ENCODE assay signal across 8 cellular contexts in genomic region chr17:21510686-21511367, GRCh38.
DNase-seq lines count a peak whose midpoint lies in the region; ATAC-seq and TF ChIP-seq lines count a peak whose summit lies in the region.

No MANE protein-coding gene starts in this region.

- no peaks in the 10 kb centered on the region for H3K9me3 Mint-ChIP-seq in T-helper 1 cell treated with Interleukin-12 subunit alpha and Interleukin-12 subunit beta and Interleukin-4 antibody, amounts not matched to agents 30 μg/mL and 1 μg/mL, for 36 hours

- H3K9me3 ChIP-seq in left lung (no peaks in the 10 kb centered on the region), suprapubic skin (no peaks in the 10 kb centered on the region)

- H3K27ac ChIP-seq in left lung (no peak overlapping the region), suprapubic skin (no peak overlapping the region)

- intact Hi-C loops in left lung (cut with DNase I), result no loop called here

- TF ChIP-seq CTCF in astrocyte of the spinal cord (IDR thresholded peaks at IDR 0.05; ENCODE audit: low read depth, low read length) (no peak), left lung (IDR thresholded peaks at IDR 0.05) (no peak), suprapubic skin (IDR thresholded peaks at IDR 0.05) (no peak)

- H3K27ac Mint-ChIP-seq in T-helper 1 cell treated with Interleukin-12 subunit alpha and Interleukin-12 subunit beta and Interleukin-4 antibody, amounts not matched to agents 30 μg/mL and 1 μg/mL, for 36 hours, result no peak overlapping the region

- 53% methylated on average over 14 of the region's 14 CpGs for WGBS in suprapubic skin

- H3K36me3 ChIP-seq in left lung, result no peaks in the 10 kb centered on the region
- H3K36me3 ChIP-seq in suprapubic skin, result no peaks in the 10 kb centered on the region

- TF ChIP-seq POLR2A in suprapubic skin (IDR thresholded peaks at IDR 0.05), result no peak

- no peak for DNase-seq in T-helper 1 cell
- DNase-seq in astrocyte of the spinal cord (ENCODE audit: low read depth, low spot score), result peak; percentile 10
- DNase-seq in left lung, result no peak
- peak in 1 of 2 donors; percentile 26 for DNase-seq in suprapubic skin (ENCODE audit: low spot score in 2 of 2)
- DNase-seq in NCI-H128 (lab: John Stamatoyannopoulos, UW; ENCODE audit: unreplicated experiment), result no peak
- no peak for DNase-seq in RPMI8226
- DNase-seq in NCI-H1105 treated with DMSO at 0.1 percent for 48 hours (lab: John Stamatoyannopoulos, UW), result no peak

- H3K27me3 Mint-ChIP-seq in T-helper 1 cell treated with Interleukin-12 subunit alpha and Interleukin-12 subunit beta and Interleukin-4 antibody, amounts not matched to agents 30 μg/mL and 1 μg/mL, for 36 hours (ENCODE audit: low read depth), result peaks cover 59% of the 10 kb centered on the region

- peak overlapping the region; percentile 52 for H3K4me3 Mint-ChIP-seq in T-helper 1 cell treated with Interleukin-12 subunit alpha and Interleukin-12 subunit beta and Interleukin-4 antibody, amounts not matched to agents 30 μg/mL and 1 μg/mL, for 36 hours

- H3K4me3 ChIP-seq in astrocyte of the spinal cord (ENCODE audit: low read depth, low read length), result peak overlapping the region; percentile 48
- H3K4me3 ChIP-seq in left lung, result peak overlapping the region; percentile 43 to 49
- peak overlapping the region; percentile 50 for H3K4me3 ChIP-seq in suprapubic skin

- peak; percentile 27 for ATAC-seq in left lung

- in situ Hi-C loops in astrocyte of the spinal cord (cut with HindIII; ENCODE audit: low sequenced_read_pairs), result no loop called here

- no peaks in the 10 kb centered on the region for H3K36me3 Mint-ChIP-seq in T-helper 1 cell treated with Interleukin-12 subunit alpha and Interleukin-12 subunit beta and Interleukin-4 antibody, amounts not matched to agents 30 μg/mL and 1 μg/mL, for 36 hours (ENCODE audit: low read depth)

- no peak for TF ChIP-seq EP300 in suprapubic skin (IDR thresholded peaks at IDR 0.05)

- peaks cover 14% of the 10 kb centered on the region for H3K4me1 Mint-ChIP-seq in T-helper 1 cell treated with Interleukin-12 subunit alpha and Interleukin-12 subunit beta and Interleukin-4 antibody, amounts not matched to agents 30 μg/mL and 1 μg/mL, for 36 hours (ENCODE audit: low read depth)

- H3K27me3 ChIP-seq in left lung, result peaks cover 0 to 32% of the 10 kb centered on the region in 2 donors
- peaks cover 4% of the 10 kb centered on the region for H3K27me3 ChIP-seq in suprapubic skin

- peaks cover 3 to 14% of the 10 kb centered on the region in 2 donors for H3K4me1 ChIP-seq in left lung
- peaks cover 18% of the 10 kb centered on the region for H3K4me1 ChIP-seq in suprapubic skin
